Comparison of ENCODE assay signal across 8 cellular contexts in genomic region chr19:6481541-6482342, GRCh38. TPM values are rescaled to one million over a fixed set of nuclear protein-coding genes. Genes with fewer than 3 reads are reported as not detected.
DNase-seq lines count a peak whose midpoint lies in the region; ATAC-seq and TF ChIP-seq lines count a peak whose summit lies in the region.

DENND1C (minus strand) TSS chr19:6481787; CDS start chr19:6481695, 92 bp downstream.

- peaks cover 40% of the 10 kb centered on the region for H3K4me1 Mint-ChIP-seq in activated T-cell treated with anti-CD3 and anti-CD28 coated beads, Interleukin-2, amount 50 U/mL, for 4 hours (ENCODE audit: low read depth)

- no peaks in the 10 kb centered on the region for H4K20me1 ChIP-seq in BLaER1

- WGBS in gastroesophageal sphincter (ENCODE audit: low coverage in 1 of 2), 2 donors, result 31 to 58% methylated on average over 3 to 7 of the region's 24 CpGs

- no peaks in the 10 kb centered on the region for H3K9me3 Mint-ChIP-seq in activated T-cell treated with anti-CD3 and anti-CD28 coated beads, Interleukin-2, amount 50 U/mL, for 4 hours

- peak within 1 kb of the TSS; percentile 95 for H3K27ac ChIP-seq in BLaER1
- H3K27ac ChIP-seq in gastroesophageal sphincter, result no peak within 1 kb of the TSS
- H3K27ac ChIP-seq in skin epidermis, result peak within 1 kb of the TSS in 19 of 21 experiments; percentile 15 to 96 (median 79)

- peak within 1 kb of the TSS; percentile 87 for H3K4me3 Mint-ChIP-seq in activated T-cell treated with anti-CD3 and anti-CD28 coated beads, Interleukin-2, amount 50 U/mL, for 4 hours

- H3K36me3 ChIP-seq in BLaER1 (peaks cover 12% of the 10 kb centered on the region), NT2/D1 (ENCODE audit: insufficient read depth, insufficient read length, low read length) (no peaks in the 10 kb centered on the region), gastroesophageal sphincter (no peaks in the 10 kb centered on the region)

- H3K4me1 ChIP-seq in BLaER1, result peaks cover 48% of the 10 kb centered on the region
- H3K4me1 ChIP-seq in NT2/D1 (ENCODE audit: insufficient read depth, insufficient read length), result peaks cover 26% of the 10 kb centered on the region
- peaks cover 0 to 4% (median under 1%) of the 10 kb centered on the region in 3 donors for H3K4me1 ChIP-seq in gastroesophageal sphincter

- ATAC-seq in GM21576 (IDR thresholded peaks at IDR 0.05; ENCODE audit: unreplicated experiment) (peak; percentile 70), gastroesophageal sphincter (no peak)
- peak; percentile 87 to 89 for ATAC-seq in activated T-cell treated with anti-CD3 and anti-CD28 coated beads, Interleukin-2, amount 50 U/mL, for 4 hours

- TF ChIP-seq EP300 in gastroesophageal sphincter (IDR thresholded peaks at IDR 0.05), result no peak

- H3K27me3 Mint-ChIP-seq in activated T-cell treated with anti-CD3 and anti-CD28 coated beads, Interleukin-2, amount 50 U/mL, for 4 hours (ENCODE audit: low read depth), result no peaks in the 10 kb centered on the region

- no peak for DNase-seq in NT2/D1 (ENCODE audit: low read depth, low spot score)
- peak; percentile 53 for DNase-seq in activated T-cell treated with anti-CD3 and anti-CD28 coated beads, Interleukin-2, amount 50 U/mL, for 4 hours
- no peak for DNase-seq in DMS153 treated with DMSO at 0.1 percent for 48 hours (lab: John Stamatoyannopoulos, UW; ENCODE audit: unreplicated experiment)
- DNase-seq in erythroblast (lab: John Stamatoyannopoulos, UW), result no peak

- TF ChIP-seq POLR2A in gastroesophageal sphincter (IDR thresholded peaks at IDR 0.05) (no peak), erythroblast (IDR thresholded peaks at IDR 0.05; ENCODE audit: low read length) (no peak)

- H3K9ac ChIP-seq in BLaER1 (peak within 1 kb of the TSS; percentile 85), NT2/D1 (ENCODE audit: insufficient read length, low read depth) (peak within 1 kb of the TSS; percentile 26)

- H3K27me3 ChIP-seq in BLaER1 (no peaks in the 10 kb centered on the region), NT2/D1 (ENCODE audit: insufficient read depth, insufficient read length) (no peaks in the 10 kb centered on the region), gastroesophageal sphincter (peaks cover 71% of the 10 kb centered on the region)

- H3K9me3 ChIP-seq in BLaER1, result peaks cover 9% of the 10 kb centered on the region
- H3K9me3 ChIP-seq in NT2/D1 (ENCODE audit: insufficient read depth, low read length), result no peaks in the 10 kb centered on the region
- H3K9me3 ChIP-seq in gastroesophageal sphincter, result no peaks in the 10 kb centered on the region

- H3K4me2 ChIP-seq in BLaER1, result peak within 1 kb of the TSS; percentile 98

- peak within 1 kb of the TSS; percentile 72 for H3K4me3 ChIP-seq in BLaER1
- no peak within 1 kb of the TSS for H3K4me3 ChIP-seq in NT2/D1 (ENCODE audit: insufficient read length, low read depth)
- H3K4me3 ChIP-seq in gastroesophageal sphincter, result peak within 1 kb of the TSS; percentile 2 to 29
- H3K4me3 ChIP-seq in skin epidermis, result peak within 1 kb of the TSS; percentile 15 to 49 (median 35)

- TF ChIP-seq CTCF in gastroesophageal sphincter (IDR thresholded peaks at IDR 0.05), result peak in 1 of 4 experiments; percentile 41

- H3K36me3 Mint-ChIP-seq in activated T-cell treated with anti-CD3 and anti-CD28 coated beads, Interleukin-2, amount 50 U/mL, for 4 hours (ENCODE audit: insufficient read depth), result no peaks in the 10 kb centered on the region

RNA-seq across cellular contexts. Expression of gene DENND1C, which starts in this region (rescaled TPM):
- total RNA-seq in activated T-cell treated with anti-CD3 and anti-CD28 coated beads, Interleukin-2, amount 50 U/mL, for 4 hours, result 10 to 100 TPM; 50.9 to 59.1 (median 55.8) TPM
- total RNA-seq in gastroesophageal sphincter, result 1 to 10 TPM in 3 of 4 donors, under 1 TPM in 1; 0.57 to 6.1 (median 1.5) TPM

Comparison
In these comparisons a context has a peak if more than half of its experiments do, and no peak if none do; other contexts are left out.
1. RNA of gene DENND1C (total RNA-seq): 50.9 to 59.1 TPM in activated T-cell treated with anti-CD3 and anti-CD28 coated beads, Interleukin-2, amount 50 U/mL, for 4 hours; 0.57 to 6.1 TPM in gastroesophageal sphincter; every median in the first group is over 4 times any median in the second.
2. H3K27ac ChIP-seq: peak in BLaER1 (single experiment) and skin epidermis (19 of 21); none in gastroesophageal sphincter (0 of 4).